Comparison of ENCODE assay signal across 16 cellular contexts in genomic region chr6:47098570-47098993, GRCh38. TPM values are rescaled to one million over a fixed set of nuclear protein-coding genes. Genes with fewer than 3 reads are reported as not detected.
DNase-seq lines count a peak whose midpoint lies in the region; ATAC-seq, FAIRE-seq and TF ChIP-seq lines count a peak whose summit lies in the region.
"Had no signal": no experiment of that assay in that cellular context is flagged by ENCODE, and none has a peak within 500 bp of the region (broad histone marks: within the 10 kb centered on the region; RNA-seq: fewer than 3 reads in every experiment).

No MANE protein-coding gene starts in this region.

- no peak for ATAC-seq in GM19328 (IDR thresholded peaks at IDR 0.05; ENCODE audit: unreplicated experiment)
- no peak for ATAC-seq in natural killer cell
- ATAC-seq: activated CD4-positive, CD25-positive, alpha-beta regulatory T cell treated with anti-CD3 and anti-CD28 coated beads, Interleukin-2, amount 50 U/mL, for 24 hours; T-cell had no signal

- H3K4me1 ChIP-seq in left ventricle myocardium inferior (peaks cover 33% of the 10 kb centered on the region), stomach (peaks cover 4 to 44% (median 28%) of the 10 kb centered on the region in 4 donors)
- H3K4me1 ChIP-seq: HAP-1 had no signal

- peak overlapping the region; percentile 53 for H3K27ac ChIP-seq in left ventricle myocardium inferior (replicated peaks)
- H3K27ac ChIP-seq in stomach: peak overlapping the region in 3 of 5 donors; percentile 2 to 63 (median 55)
- H3K27ac ChIP-seq: neutrophil had no signal

- no peaks in the 10 kb centered on the region for H3K36me3 Mint-ChIP-seq in natural killer cell
- H3K36me3 Mint-ChIP-seq: T-cell had no signal

- TF ChIP-seq POLR2A in stomach (IDR thresholded peaks at IDR 0.05): no peak

- intact Hi-C loops in left ventricle myocardium inferior (cut with micrococcal nuclease) (loop anchor here (5.0 kb wide), 1 partner anchor 209 kb away; the partner anchor contains the start of gene TNFRSF21), stomach (cut with DNase I; ENCODE audit: low total_unique reads) (loop anchor here (5.0 kb wide), 1 partner anchor 209 kb away; the partner anchor contains the start of gene TNFRSF21), natural killer cell (cut with micrococcal nuclease) (no loop called here)

- TF ChIP-seq CTCF in bronchial epithelial cell (IDR thresholded peaks at IDR 0.05; ENCODE audit: insufficient read depth, low read length, severe bottlenecking) (no peak), left ventricle myocardium inferior (IDR thresholded peaks at IDR 0.05; ENCODE audit: borderline replicate concordance) (no peak), stomach (IDR thresholded peaks at IDR 0.05) (no peak), natural killer cell (IDR thresholded peaks at IDR 0.05) (no peak)

- no peak overlapping the region for H3K27ac Mint-ChIP-seq in natural killer cell
- H3K27ac Mint-ChIP-seq: T-cell had no signal

- peak; percentile 31 for DNase-seq in M059J (ENCODE audit: low read depth)
- peak; percentile 95 for DNase-seq in bronchial epithelial cell (ENCODE audit: low read depth)
- DNase-seq in left ventricle myocardium inferior: no peak
- no peak for DNase-seq in stomach
- DNase-seq in NCI-H187 treated with DMSO at 0.1 percent for 48 hours (lab: John Stamatoyannopoulos, UW): no peak
- no peak for DNase-seq in natural killer cell
- DNase-seq in SKM-1 treated with dmso at 0.1 percent for 144 hours (lab: John Stamatoyannopoulos, UW; ENCODE audit: unreplicated experiment): no peak
- DNase-seq: amygdala, COR-L47, T-cell had no signal

- no peak overlapping the region for H3K4me3 ChIP-seq in bronchial epithelial cell (ENCODE audit: low read depth, low read length)
- no peak overlapping the region for H3K4me3 ChIP-seq in left ventricle myocardium inferior
- no peak overlapping the region for H3K4me3 ChIP-seq in stomach
- H3K4me3 ChIP-seq: HAP-1 had no signal

- H3K36me3 ChIP-seq in bronchial epithelial cell (ENCODE audit: control insufficient read depth, insufficient read depth, low read length): no peaks in the 10 kb centered on the region
- no peaks in the 10 kb centered on the region for H3K36me3 ChIP-seq in left ventricle myocardium inferior
- no peaks in the 10 kb centered on the region for H3K36me3 ChIP-seq in stomach
- H3K36me3 ChIP-seq: HAP-1, neutrophil had no signal

- no peaks in the 10 kb centered on the region for H3K9me3 Mint-ChIP-seq in natural killer cell
- H3K9me3 Mint-ChIP-seq: T-cell had no signal

- H3K27me3 Mint-ChIP-seq in natural killer cell (ENCODE audit: low read depth in 2 of 2): peaks cover 0 to 5% of the 10 kb centered on the region in 2 donors

- no peaks in the 10 kb centered on the region for H3K27me3 ChIP-seq in bronchial epithelial cell (ENCODE audit: control insufficient read depth, insufficient read depth, low read length)
- peaks cover 13% of the 10 kb centered on the region for H3K27me3 ChIP-seq in left ventricle myocardium inferior (ENCODE audit: low read depth)
- H3K27me3 ChIP-seq in stomach: no peaks in the 10 kb centered on the region
- H3K27me3 ChIP-seq: neutrophil had no signal

- peak; percentile 91 for FAIRE-seq in bronchial epithelial cell (lab: Jason Lieb, UNC)

- H3K4me3 Mint-ChIP-seq in natural killer cell: no peak overlapping the region
- H3K4me3 Mint-ChIP-seq: T-cell had no signal

- H3K4me1 Mint-ChIP-seq in natural killer cell: no peaks in the 10 kb centered on the region
- H3K4me1 Mint-ChIP-seq: T-cell had no signal

- 57 to 79% (median 66%) methylated on average over 6 of the region's 6 CpGs for WGBS in stomach, 5 donors

- H3K9me3 ChIP-seq in left ventricle myocardium inferior (replicated peaks) (no peaks in the 10 kb centered on the region), stomach (no peaks in the 10 kb centered on the region)
- H3K9me3 ChIP-seq: HAP-1, neutrophil had no signal

- no peak for TF ChIP-seq EP300 in stomach (IDR thresholded peaks at IDR 0.05)

RNA-seq across cellular contexts. Expression of gene ADGRF1, which starts 56.5 kb away (rescaled TPM):
- total RNA-seq in M059J (2014; rRNA removed; shearing (Covaris generic)): 37.3 and 38.1 TPM in 2 replicates
- total RNA-seq in bronchial epithelial cell (5.5 and 10.1 TPM in 2 replicates), left ventricle myocardium inferior (not detected), stomach (1 to 10 TPM in 3 of 5 donors, under 1 TPM in 1, not detected in 1; under 0.01 to 2.3 (median 1.8) TPM), natural killer cell (not detected)
- polyA plus RNA-seq in stomach: 10 to 100 TPM in 1 of 3 donors, 1 to 10 TPM in 2; 1.5 to 13.0 (median 2.0) TPM
- total RNA-seq: lung microvascular endothelial cell, temporal lobe had no signal

Comparison
In these comparisons a context has a peak if more than half of its experiments do, and no peak if none do; other contexts are left out.
1. DNase-seq: peak in M059J (single experiment) and bronchial epithelial cell (single experiment); none in left ventricle myocardium inferior (single experiment), stomach (single experiment), NCI-H187 treated with DMSO at 0.1 percent for 48 hours (single experiment), natural killer cell (single experiment) and SKM-1 treated with dmso at 0.1 percent for 144 hours (single experiment).